ENCODE assay signal across 12 cellular contexts in the genomic region with DNA sequence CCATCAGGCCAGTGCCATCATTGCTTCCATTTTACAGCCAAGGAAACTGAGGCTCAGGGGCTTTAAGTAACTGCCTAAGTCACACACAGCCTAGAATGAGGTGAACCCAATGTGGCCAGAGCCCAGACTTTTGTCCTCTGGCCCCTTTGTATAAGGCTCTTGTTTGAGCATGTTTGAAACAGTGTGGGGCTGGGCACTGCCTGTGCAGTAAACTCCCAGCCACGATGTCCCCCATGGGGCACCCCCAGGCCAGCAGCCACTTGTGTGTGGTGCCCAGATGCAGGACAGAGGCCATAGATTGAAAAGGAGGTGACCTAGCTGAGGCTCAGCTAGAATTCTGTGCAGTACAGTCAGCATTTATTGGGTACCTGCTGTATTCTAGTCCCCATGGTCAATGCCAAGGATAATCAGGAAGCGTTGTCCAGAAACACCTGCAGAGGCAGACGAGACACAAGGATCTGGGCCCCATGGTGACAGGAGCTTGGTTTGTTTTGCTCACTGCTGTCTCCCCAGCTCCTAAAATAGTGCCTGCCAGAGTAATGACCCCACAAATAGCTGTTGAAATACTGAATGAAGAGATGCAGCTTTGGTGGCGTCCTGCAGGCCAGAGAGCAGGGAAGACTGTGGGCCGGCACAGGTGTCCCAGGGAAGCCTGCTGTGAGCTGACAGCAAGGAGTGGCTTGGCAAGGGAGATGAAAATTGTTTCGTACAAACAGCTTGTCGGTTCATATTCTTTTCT.
DNase-seq lines count a peak whose midpoint lies in the region; ATAC-seq, FAIRE-seq and TF ChIP-seq lines count a peak whose summit lies in the region.
"Had no signal": no experiment of that assay in that cellular context is flagged by ENCODE, and none has a peak within 500 bp of the region (broad histone marks: within the 10 kb centered on the region; RNA-seq: fewer than 3 reads in every experiment).

No MANE protein-coding gene starts in this region.

- H3K27ac ChIP-seq in HepG2 (ENCODE audit: extremely low read length, insufficient read depth, low read length) (no peak overlapping the region), right lobe of liver (no peak overlapping the region), layer of hippocampus (ENCODE audit: low read depth, low read length) (peak overlapping the region; percentile 31)
- H3K27ac ChIP-seq: left lung had no signal

- TF ChIP-seq EP300 in HepG2 (IDR thresholded peaks at IDR 0.05; ENCODE audit: low read depth in 2 of 2, low read length in 2 of 2), result no peak
- TF ChIP-seq EP300 in HepG2 (CRISPR knock-in tag; IDR thresholded peaks at IDR 0.05; ENCODE audit: borderline replicate concordance), result no peak

- no peak overlapping the region for H3K4me3 Mint-ChIP-seq in activated naive CD8-positive, alpha-beta T cell treated with anti-CD3 and anti-CD28 coated beads for 36 hours

- H3K36me3 ChIP-seq in HepG2 (replicated peaks in 1 of 2; ENCODE audit: control insufficient read depth in 1 of 2, insufficient read depth in 2 of 2, low read length in 2 of 2) (no peaks in the 10 kb centered on the region), right lobe of liver (no peaks in the 10 kb centered on the region)
- H3K36me3 ChIP-seq: adrenal gland, left lung had no signal

- DNase-seq in HepG2 (ENCODE audit: low spot score), result no peak
- DNase-seq in right lobe of liver, result no peak
- no peak for DNase-seq in activated naive CD8-positive, alpha-beta T cell treated with anti-CD3 and anti-CD28 coated beads for 36 hours
- DNase-seq in urothelium cell line (ENCODE audit: low spot score), result no peak
- DNase-seq in HTR-8/SVneo (ENCODE audit: insufficient read length, low spot score), result no peak
- DNase-seq: activated CD4-positive, alpha-beta T cell treated with anti-CD3 and anti-CD28 coated beads for 1 hour; left lung; NCI-H1105 had no signal

- TF ChIP-seq CTCF in HepG2 (CRISPR knock-in tag; IDR thresholded peaks at IDR 0.05) (no peak), right lobe of liver (IDR thresholded peaks at IDR 0.05) (no peak)

- POLR2A ChIA-PET in HepG2 (lab: Yijun Ruan, JAX), result no interaction called here

- FAIRE-seq in HepG2 (lab: Jason Lieb, UNC) (no peak), urothelium cell line (lab: Jason Lieb, UNC) (peak; percentile 63), HTR-8/SVneo (lab: Jason Lieb, UNC) (no peak)

- TF ChIP-seq POLR2A in HepG2 (IDR thresholded peaks at IDR 0.05; ENCODE audit: insufficient read depth in 1 of 2, low read depth in 2 of 2, low read length in 2 of 2) (no peak), right lobe of liver (IDR thresholded peaks at IDR 0.05) (no peak)

- CTCF ChIA-PET in HepG2 (lab: Yijun Ruan, JAX; ENCODE audit: low intra/inter-chr PET ratio, low total read pairs), result no interaction called here

- TF ChIP-seq RAD21 in HepG2 (CRISPR knock-in tag; IDR thresholded peaks at IDR 0.05), result no peak

- no peaks in the 10 kb centered on the region for H3K36me3 Mint-ChIP-seq in activated naive CD8-positive, alpha-beta T cell treated with anti-CD3 and anti-CD28 coated beads for 36 hours

- H3K9me3 ChIP-seq in HepG2 (ENCODE audit: low read length) (no peaks in the 10 kb centered on the region), right lobe of liver (no peaks in the 10 kb centered on the region)
- H3K9me3 ChIP-seq: adrenal gland, left lung had no signal

- H3K4me1 ChIP-seq in HepG2 (ENCODE audit: insufficient read depth, low read length) (peaks cover 9% of the 10 kb centered on the region; the same call in 1 of the 2 replicates), right lobe of liver (peaks cover 0 to 14% (median 3%) of the 10 kb centered on the region in 4 donors)

- H3K4me3 ChIP-seq in HepG2 (replicated peaks in 1 of 3; ENCODE audit: insufficient read depth in 1 of 3, low read depth in 2 of 3, low read length in 3 of 3), result no peak overlapping the region
- H3K4me3 ChIP-seq in right lobe of liver, result no peak overlapping the region
- H3K4me3 ChIP-seq: adrenal gland, left lung had no signal

- no peak overlapping the region for H2AFZ ChIP-seq in HepG2 (ENCODE audit: low read length)

- in situ Hi-C loops in HepG2 (cut with HindIII; ENCODE audit: extremely low pct_ligation_motif_present, low pct_unique_long_range_greater_than_20kb), result no loop called here

- WGBS in HepG2 (ENCODE audit: low lambda C conversion rate), result 82% methylated on average over 4 of the region's 7 CpGs
- 83% methylated on average over 1 of the region's 7 CpGs for WGBS in right lobe of liver (ENCODE audit: insufficient coverage, low coverage, low lambda C conversion rate, missing lambda C conversion rate)

- intact Hi-C loops in HepG2 (cut with micrococcal nuclease; ENCODE audit: unreplicated experiment) (no loop called here), right lobe of liver (cut with DNase I) (no loop called here)

- H3K9ac ChIP-seq in HepG2 (ENCODE audit: insufficient read depth, low read depth, low read length), result no peak overlapping the region

- no peak overlapping the region for H3K4me2 ChIP-seq in HepG2 (ENCODE audit: low read depth, low read length)

- peak overlapping the region; percentile 96 for H3K27ac Mint-ChIP-seq in activated naive CD8-positive, alpha-beta T cell treated with anti-CD3 and anti-CD28 coated beads for 36 hours

- H3K27me3 ChIP-seq in HepG2 (ENCODE audit: control insufficient read depth in 1 of 2, insufficient read depth in 2 of 2, low read length in 2 of 2), result no peaks in the 10 kb centered on the region
- H3K27me3 ChIP-seq in right lobe of liver, result no peaks in the 10 kb centered on the region
- H3K27me3 ChIP-seq in layer of hippocampus (ENCODE audit: control insufficient read depth, insufficient read depth, low read length), result no peaks in the 10 kb centered on the region
- H3K27me3 ChIP-seq: adrenal gland, left lung had no signal

- no peaks in the 10 kb centered on the region for H3K27me3 Mint-ChIP-seq in activated naive CD8-positive, alpha-beta T cell treated with anti-CD3 and anti-CD28 coated beads for 36 hours

- peaks cover 90% of the 10 kb centered on the region for H3K4me1 Mint-ChIP-seq in activated naive CD8-positive, alpha-beta T cell treated with anti-CD3 and anti-CD28 coated beads for 36 hours

- no peaks in the 10 kb centered on the region for H3K79me2 ChIP-seq in HepG2 (ENCODE audit: insufficient read depth, low read length)

- no peaks in the 10 kb centered on the region for H4K20me1 ChIP-seq in HepG2 (ENCODE audit: insufficient read depth, low read length)

- no TSS peak for BruUV-seq in HepG2 (replicated peaks; lab: Mats Ljungman, UMichigan)

- no peaks in the 10 kb centered on the region for H3K9me3 Mint-ChIP-seq in activated naive CD8-positive, alpha-beta T cell treated with anti-CD3 and anti-CD28 coated beads for 36 hours

- no peak for ATAC-seq in HepG2
- no peak for ATAC-seq in right lobe of liver
- no peak for ATAC-seq in HG02759 (IDR thresholded peaks at IDR 0.05; ENCODE audit: unreplicated experiment)
- ATAC-seq in HG03565 (IDR thresholded peaks at IDR 0.05; ENCODE audit: unreplicated experiment), result no peak
- ATAC-seq: left lung had no signal

TF ChIP-seq in HepG2, 621 proteins besides CTCF, POLR2A, EP300 and RAD21:
- TF ChIP-seq SP1 (IDR thresholded peaks at IDR 0.05) (no peak), SP1 (CRISPR knock-in tag; IDR thresholded peaks at IDR 0.05) (no peak), HMGXB4 (CRISPR knock-in tag; IDR thresholded peaks at IDR 0.05; ENCODE audit: borderline replicate concordance in 1 of 2, low read depth in 1 of 2) (no peak), ZNF629 (CRISPR knock-in tag; conservative IDR thresholded peaks at IDR 0.05) (0 out of 2 replicates have a peak, but pooled peaks have one; percentile 19), SP4 (CRISPR knock-in tag; IDR thresholded peaks at IDR 0.05) (no peak), SETDB1 (CRISPR knock-in tag; IDR thresholded peaks at IDR 0.05; ENCODE audit: borderline replicate concordance) (no peak)
TF ChIP-seq in HepG2: peak in this region for 1.
